Comparison of ENCODE assay signal across 15 cellular contexts in the genomic region with DNA sequence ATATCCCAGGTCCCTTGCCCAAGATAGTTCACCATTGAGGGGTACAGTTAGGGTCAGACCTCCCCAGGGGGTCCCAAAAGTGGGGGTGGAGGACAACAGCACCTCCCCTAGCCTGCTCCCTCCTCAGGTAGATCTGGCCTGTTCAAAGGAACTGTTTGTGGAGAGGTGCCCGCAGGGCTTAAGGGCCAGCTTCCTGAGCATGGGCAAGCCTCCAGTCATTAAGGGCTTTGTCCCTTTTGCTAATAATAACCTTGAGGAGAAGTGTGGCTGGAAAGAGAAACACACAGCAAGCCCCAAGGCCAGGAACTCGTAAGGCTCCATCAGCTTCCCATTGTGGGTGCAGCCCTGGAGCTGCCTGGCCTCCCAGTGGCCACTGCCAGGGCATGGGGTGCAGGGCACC. TPM values are rescaled to one million over a fixed set of nuclear protein-coding genes. Genes with fewer than 3 reads are reported as not detected.
A peak's percentile ranks its signal among the peaks of the same experiment; 100 is the strongest.
DNase-seq lines count a peak whose midpoint lies in the region; ATAC-seq and TF ChIP-seq lines count a peak whose summit lies in the region.
"Had no signal": no experiment of that assay in that cellular context is flagged by ENCODE, and none has a peak within 500 bp of the region (broad histone marks: within the 10 kb centered on the region; RNA-seq: fewer than 3 reads in every experiment).

No MANE protein-coding gene starts in this region.

- no peak overlapping the region for H2BK12ac ChIP-seq in neuronal stem cell (ENCODE audit: low read length)

- H4K8ac ChIP-seq in neuronal stem cell (ENCODE audit: low read depth, low read length), result no peak overlapping the region

- H2AFZ ChIP-seq in neuronal stem cell (ENCODE audit: low read length), result no peak overlapping the region

- H3K27ac ChIP-seq in right atrium auricular region, result no peak overlapping the region
- H3K27ac ChIP-seq in coronary artery, result no peak overlapping the region
- no peak overlapping the region for H3K27ac ChIP-seq in neuronal stem cell (replicated peaks; ENCODE audit: low read length)

- H3K4me3 ChIP-seq in right atrium auricular region (no peak overlapping the region), coronary artery (no peak overlapping the region), neuronal stem cell (ENCODE audit: low read length in 2 of 2) (no peak overlapping the region)

- no CpG with 5 or more reads among the region's 2 CpGs for WGBS in neuronal stem cell (ENCODE audit: extremely low coverage in 2 of 2, insufficient read length in 2 of 2, insufficient replicate concordance in 1 of 2), 2 donors

- no peak overlapping the region for H3K23ac ChIP-seq in neuronal stem cell (ENCODE audit: low read depth, low read length, poor library complexity)

- no peak overlapping the region for H3K4me2 ChIP-seq in neuronal stem cell (ENCODE audit: insufficient read depth, low read length, poor library complexity, severe bottlenecking)

- TF ChIP-seq CTCF in right atrium auricular region (IDR thresholded peaks at IDR 0.05) (no peak), coronary artery (IDR thresholded peaks at IDR 0.05) (no peak)

- intact Hi-C loops in left ventricle myocardium superior (cut with micrococcal nuclease), result no loop called here

- peak; percentile 58 for ATAC-seq in left ventricle myocardium superior
- no peak for ATAC-seq in GM21737 (IDR thresholded peaks at IDR 0.05; ENCODE audit: unreplicated experiment)
- no peak for ATAC-seq in SK-N-SH treated with all-trans-retinoic acid at 6 μM for 48 hours

- no peak overlapping the region for H3K4ac ChIP-seq in neuronal stem cell (ENCODE audit: low read length)

- no peaks in the 10 kb centered on the region for H3K79me1 ChIP-seq in neuronal stem cell (ENCODE audit: low read depth, low read length)

- H3K9me3 ChIP-seq in right atrium auricular region (no peaks in the 10 kb centered on the region), neuronal stem cell (replicated peaks in 1 of 2; ENCODE audit: control insufficient read depth in 2 of 2, insufficient read depth in 1 of 2, low read depth in 1 of 2, low read length in 2 of 2) (peaks cover 0 to 3% of the 10 kb centered on the region in 2 donors)

- peak overlapping the region; percentile 27 for H3K9ac ChIP-seq in neuronal stem cell (ENCODE audit: low read depth, low read length, poor library complexity)

- H2BK120ac ChIP-seq in neuronal stem cell (ENCODE audit: low read depth, low read length), result no peak overlapping the region

- H3K36me3 ChIP-seq in right atrium auricular region, result no peaks in the 10 kb centered on the region
- no peaks in the 10 kb centered on the region for H3K36me3 ChIP-seq in neuronal stem cell (replicated peaks in 1 of 2; ENCODE audit: control insufficient read depth in 2 of 2, insufficient read depth in 2 of 2, low read length in 2 of 2)

- no peak overlapping the region for H3K14ac ChIP-seq in neuronal stem cell (ENCODE audit: low read length)

- no peak overlapping the region for H4K91ac ChIP-seq in neuronal stem cell (ENCODE audit: low read depth, low read length, poor library complexity)

- no peaks in the 10 kb centered on the region for H3K4me1 ChIP-seq in right atrium auricular region
- no peaks in the 10 kb centered on the region for H3K4me1 ChIP-seq in neuronal stem cell (ENCODE audit: control insufficient read depth in 2 of 2, insufficient read depth in 1 of 2, low read depth in 1 of 2, low read length in 2 of 2)

- peak overlapping the region; percentile 54 for H2AK5ac ChIP-seq in neuronal stem cell (ENCODE audit: low read depth, low read length)

- H3K27me3 ChIP-seq in right atrium auricular region (no peaks in the 10 kb centered on the region), neuronal stem cell (ENCODE audit: control insufficient read depth in 3 of 3, insufficient read depth in 3 of 3, low read depth in 1 of 3, low read length in 3 of 3) (peaks cover 0 to 6% (median 0%) of the 10 kb centered on the region in 3 experiments)

- DNase-seq in left ventricle myocardium superior (no peak), right atrium auricular region (ENCODE audit: low spot score) (no peak), coronary artery (ENCODE audit: low spot score) (peak; percentile 49), neuronal stem cell (ENCODE audit: low spot score) (no peak)
- DNase-seq: C1 segment of cervical spinal cord; Calu3; CD4-positive, alpha-beta memory T cell; COR-L47; DMS53; DMS79 treated with DMSO at 0.1 percent for 48 hours; GF-D8; GOT3; HCEC 1CT had no signal

- H2BK15ac ChIP-seq in neuronal stem cell (ENCODE audit: low read length), result no peak overlapping the region

- no peak overlapping the region for H2BK5ac ChIP-seq in neuronal stem cell (ENCODE audit: low read length)

- H3K18ac ChIP-seq in neuronal stem cell (ENCODE audit: low read length), result no peak overlapping the region

TF ChIP-seq in SK-N-SH treated with all-trans-retinoic acid at 6 μM for 48 hours, 23 proteins besides CTCF, POLR2A, EP300 and RAD21:
- TF ChIP-seq ARNTL (CRISPR knock-in tag; IDR thresholded peaks at IDR 0.05; ENCODE audit: borderline replicate concordance, low read depth) (no peak), ESRRG (CRISPR knock-in tag; IDR thresholded peaks at IDR 0.05) (no peak), ZFP3 (CRISPR knock-in tag; IDR thresholded peaks at IDR 0.05) (no peak), PPARA (CRISPR knock-in tag; IDR thresholded peaks at IDR 0.05; ENCODE audit: borderline replicate concordance) (no peak), OSR1 (CRISPR knock-in tag; IDR thresholded peaks at IDR 0.05) (no peak), RARB (CRISPR knock-in tag; IDR thresholded peaks at IDR 0.05) (no peak)

RNA-seq across cellular contexts. Expression of gene ISG20, which starts 47.4 kb away (rescaled TPM):
- total RNA-seq in left ventricle myocardium superior (3.6 TPM), right atrium auricular region (10 to 100 TPM in 1 of 2 donors, 1 to 10 TPM in 1; 2.3 to 11.1 TPM)
- polyA plus RNA-seq in neuronal stem cell (2013, experiment 1 of 2), result 2.1 TPM
- polyA plus RNA-seq in neuronal stem cell (2013, experiment 2 of 2), result 1.6 TPM
